ENCODE assay signal across 25 cellular contexts in genomic region chr11:12560861-12561260, GRCh38.
"Had no signal": no experiment of that assay in that cellular context is flagged by ENCODE, and none has a peak within 500 bp of the region (broad histone marks: within the 10 kb centered on the region; RNA-seq: fewer than 3 reads in every experiment).

No MANE protein-coding gene starts in this region.

- H3K4me3 ChIP-seq: ascending aorta, cardiac muscle cell, K562, PC-9, SJCRH30, SK-N-MC had no signal

- H3K4me2 ChIP-seq: PC-9 had no signal

- H3K27me3 ChIP-seq: ascending aorta, cardiac muscle cell, SJCRH30 had no signal

- ATAC-seq: activated CD8-positive, alpha-beta T cell treated with anti-CD3 and anti-CD28 coated beads for 36 hours; K562 had no signal

- H3K27ac ChIP-seq: ascending aorta, cardiac muscle cell, PC-9, RWPE1, SJCRH30, SK-N-MC had no signal

- DNase-seq: activated CD4-positive, alpha-beta T cell treated with anti-CD3 and anti-CD28 coated beads, Interleukin-2, amount 10 ng/mL, durations not matched to agents 24 days and 14 days; activated CD4-positive, alpha-beta T cell treated with anti-CD3 and anti-CD28 coated beads, Interleukin-2, amount 50 U/mL, for 4 hours; activated CD8-positive, alpha-beta T cell treated with anti-CD3 and anti-CD28 coated beads for 36 hours; activated gamma-delta T cell; activated naive CD4-positive, alpha-beta T cell treated with Interleukin-2 at 50 U/mL for 16 hours; activated naive CD8-positive, alpha-beta T cell treated with anti-CD3 and anti-CD28 coated beads, Interleukin-2, amount 10 ng/mL, durations not matched to agents 7 days and 5 days; activated T-cell treated with anti-CD3 and anti-CD28 coated beads, Interleukin-2, amount 50 U/mL, for 24 hours; amygdala; NCI-H1092 treated with DMSO at 0.1 percent for 48 hours; NCI-H1417; NCI-H146; NCI-H187; NCI-H2029 treated with DMSO at 0.1 percent for 48 hours; NCI-H2107; NCI-H2171; NCI-H510A treated with DMSO at 0.1 percent for 48 hours; NCI-H69; PC-9; SHP77; SJCRH30 had no signal

- H3K36me3 ChIP-seq: ascending aorta, cardiac muscle cell, SJCRH30 had no signal

- H3K9me3 ChIP-seq: ascending aorta, SJCRH30 had no signal

- H2AFZ ChIP-seq: PC-9 had no signal
